Comparison of ENCODE assay signal across 12 cellular contexts in genomic region chr3:172221550-172221949, GRCh38.
DNase-seq lines count a peak whose midpoint lies in the region; ATAC-seq, FAIRE-seq and TF ChIP-seq lines count a peak whose summit lies in the region.
"Had no signal": no experiment of that assay in that cellular context is flagged by ENCODE, and none has a peak within 500 bp of the region (broad histone marks: within the 10 kb centered on the region; RNA-seq: fewer than 3 reads in every experiment).

No MANE protein-coding gene starts in this region.

- peaks cover 3% of the 10 kb centered on the region; the same call in 1 of the 3 replicates for H3K36me3 Mint-ChIP-seq in GM23338 (ENCODE audit: low read depth)

- TF ChIP-seq CTCF in A549 (IDR thresholded peaks at IDR 0.05) (no peak), GM23338 (conservative IDR thresholded peaks at IDR 0.05; ENCODE audit: low read depth in 2 of 2) (no peak), foreskin keratinocyte (conservative IDR thresholded peaks at IDR 0.05) (no peak)

- CTCF ChIA-PET in A549 (lab: Yijun Ruan, JAX) = no interaction called here

- no peak overlapping the region for H3K4me3 Mint-ChIP-seq in GM23338
- H3K4me3 Mint-ChIP-seq: B cell had no signal

- H3K36me3 ChIP-seq in GM23338 (ENCODE audit: insufficient read depth) = no peaks in the 10 kb centered on the region
- H3K36me3 ChIP-seq: spleen had no signal

- H3K9me2 ChIP-seq in GM23338 (ENCODE audit: insufficient read depth) = no peaks in the 10 kb centered on the region

- H3K4me1 Mint-ChIP-seq in GM23338 = peaks cover 62% of the 10 kb centered on the region
- H3K4me1 Mint-ChIP-seq: B cell had no signal

- no peak overlapping the region for H2AFZ ChIP-seq in GM23338

- H3K9me3 Mint-ChIP-seq in GM23338 = no peaks in the 10 kb centered on the region

- H3K4me1 ChIP-seq in A549 (peaks cover 92% of the 10 kb centered on the region), GM23338 (ENCODE audit: insufficient read depth) (peaks cover 72% of the 10 kb centered on the region), foreskin keratinocyte (peaks cover 30% of the 10 kb centered on the region)

- TF ChIP-seq POLR2A in A549 (IDR thresholded peaks at IDR 0.05; ENCODE audit: low read length) = no peak

- no peak for TF ChIP-seq EP300 in A549 (IDR thresholded peaks at IDR 0.05)

- WGBS in A549 (ENCODE audit: missing lambda C conversion rate) = 36% methylated on average over 1 of the region's 1 CpG

- POLR2A ChIA-PET in A549 (lab: Yijun Ruan, JAX) = no interaction called here

- ATAC-seq in A549 = 0 out of 6 replicates have a peak, but pooled peaks of 1 of the 2 experiments have one; percentile 17
- ATAC-seq in GM23338 = no peak
- ATAC-seq in SK-N-SH treated with all-trans-retinoic acid at 6 μM for 48 hours = peak; percentile 57
- ATAC-seq in foreskin keratinocyte = peak; percentile 93
- no peak for ATAC-seq in HG03378 (IDR thresholded peaks at IDR 0.05; ENCODE audit: unreplicated experiment)
- ATAC-seq: body of pancreas had no signal

- peak overlapping the region; percentile 52 for H3K4me2 ChIP-seq in A549
- H3K4me2 ChIP-seq in GM23338 = peak overlapping the region; percentile 59; the same call in 1 of the 2 replicates

- H3K79me2 ChIP-seq in GM23338 (replicated peaks; ENCODE audit: insufficient read depth) = peaks cover 81% of the 10 kb centered on the region

- peak overlapping the region; percentile 47; the same call in 1 of the 2 replicates for H3K27ac Mint-ChIP-seq in GM23338
- H3K27ac Mint-ChIP-seq: B cell had no signal

- no peaks in the 10 kb centered on the region for H3F3A ChIP-seq in GM23338 (replicated peaks; ENCODE audit: low read depth)

- H4K20me1 ChIP-seq in GM23338 (replicated peaks; ENCODE audit: insufficient read depth) = 0 out of 2 replicates have a peak, but pooled peaks cover 4% of the 10 kb centered on the region

- peaks cover 5% of the 10 kb centered on the region for H3K27me3 Mint-ChIP-seq in GM23338 (ENCODE audit: insufficient read depth, low read depth, poor library complexity)
- H3K27me3 Mint-ChIP-seq: B cell had no signal

- FAIRE-seq in A549 (lab: Jason Lieb, UNC) = no peak

- no peaks in the 10 kb centered on the region for H3K9me3 ChIP-seq in A549
- H3K9me3 ChIP-seq: body of pancreas, MG63, spleen had no signal

- H3K27ac ChIP-seq in A549 = peak overlapping the region; percentile 51 to 68
- no peak overlapping the region for H3K27ac ChIP-seq in GM23338 (ENCODE audit: low read depth)
- H3K27ac ChIP-seq in foreskin keratinocyte = no peak overlapping the region
- H3K27ac ChIP-seq: body of pancreas, spleen had no signal

- H3K4me3 ChIP-seq in A549 = no peak overlapping the region
- no peak overlapping the region for H3K4me3 ChIP-seq in GM23338
- H3K4me3 ChIP-seq: body of pancreas, MG63, spleen had no signal

- DNase-seq in A549 (ENCODE audit: low read depth in 1 of 2, low spot score in 1 of 2) (no peak), GM23338 (ENCODE audit: low spot score) (no peak), foreskin keratinocyte (peak; percentile 49 to 72), nucleus accumbens (lab: John Stamatoyannopoulos, UW) (no peak), NCI-H1694 treated with DMSO at 0.1 percent for 48 hours (lab: John Stamatoyannopoulos, UW) (no peak), occipital lobe (lab: John Stamatoyannopoulos, UW) (no peak)
- DNase-seq: body of pancreas, MG63, spleen had no signal

- H3K27me3 ChIP-seq in GM23338 (ENCODE audit: insufficient read depth) (no peaks in the 10 kb centered on the region), foreskin keratinocyte (no peaks in the 10 kb centered on the region)
- H3K27me3 ChIP-seq: body of pancreas, MG63, spleen had no signal

- no peak for TF ChIP-seq RAD21 in A549 (conservative IDR thresholded peaks at IDR 0.05 in 1 of 2, IDR thresholded peaks at IDR 0.05 in 1 of 2)

TF ChIP-seq in A549, 52 proteins besides CTCF, POLR2A, EP300 and RAD21 (continues in another document):
- TF ChIP-seq MAFK (IDR thresholded peaks at IDR 0.05; ENCODE audit: partially characterized antibody) = no peak
- TF ChIP-seq POLR2AphosphoS2 (conservative IDR thresholded peaks at IDR 0.05; ENCODE audit: low read length) = no peak
- no peak for TF ChIP-seq NR3C1 (IDR thresholded peaks at IDR 0.05)
- TF ChIP-seq KDM1A (IDR thresholded peaks at IDR 0.05; ENCODE audit: low read depth) = no peak
- no peak for TF ChIP-seq NFE2L2 (conservative IDR thresholded peaks at IDR 0.05; ENCODE audit: low read length)
- no peak for TF ChIP-seq EHF (CRISPR knock-in tag; IDR thresholded peaks at IDR 0.05)
- TF ChIP-seq, protein P1, sequence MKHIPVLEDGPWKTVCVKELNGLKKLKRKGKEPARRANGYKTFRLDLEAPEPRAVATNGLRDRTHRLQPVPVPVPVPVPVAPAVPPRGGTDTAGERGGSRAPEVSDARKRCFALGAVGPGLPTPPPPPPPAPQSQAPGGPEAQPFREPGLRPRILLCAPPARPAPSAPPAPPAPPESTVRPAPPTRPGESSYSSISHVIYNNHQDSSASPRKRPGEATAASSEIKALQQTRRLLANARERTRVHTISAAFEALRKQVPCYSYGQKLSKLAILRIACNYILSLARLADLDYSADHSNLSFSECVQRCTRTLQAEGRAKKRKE (CRISPR knock-in tag; IDR thresholded peaks at IDR 0.05; ENCODE audit: low read depth) = no peak
- no peak for TF ChIP-seq FOSL2 (IDR thresholded peaks at IDR 0.05)
- TF ChIP-seq FOSL2 (CRISPR knock-in tag; IDR thresholded peaks at IDR 0.05) = peak; percentile 52
- no peak for TF ChIP-seq TFCP2L1 (CRISPR knock-in tag; IDR thresholded peaks at IDR 0.05)

TF ChIP-seq in GM23338, 12 proteins besides CTCF, POLR2A, EP300 and RAD21 (continues in another document):
- no peak for TF ChIP-seq POLR2AphosphoS5 (IDR thresholded peaks at IDR 0.05; ENCODE audit: low read depth)

TF ChIP-seq in SK-N-SH treated with all-trans-retinoic acid at 6 μM for 48 hours, 23 proteins besides CTCF, POLR2A, EP300 and RAD21:
- TF ChIP-seq POU6F1 (CRISPR knock-in tag; IDR thresholded peaks at IDR 0.05; ENCODE audit: borderline replicate concordance, low read depth) (no peak), PPARA (CRISPR knock-in tag; IDR thresholded peaks at IDR 0.05; ENCODE audit: borderline replicate concordance) (no peak), ISL1 (CRISPR knock-in tag; IDR thresholded peaks at IDR 0.05) (no peak; the same call in 1 of the 2 replicates), BACH2 (CRISPR knock-in tag; IDR thresholded peaks at IDR 0.05; ENCODE audit: borderline replicate concordance) (no peak), ZFP30 (CRISPR knock-in tag; IDR thresholded peaks at IDR 0.05) (no peak)

Comparison
In these comparisons a context has a peak if more than half of its experiments do, and no peak if none do; other contexts are left out.
1. ATAC-seq: peak in SK-N-SH treated with all-trans-retinoic acid at 6 μM for 48 hours (single experiment) and foreskin keratinocyte (single experiment); none in GM23338 (single experiment) and HG03378 (single experiment).
2. DNase-seq: peak in foreskin keratinocyte (2 of 2); none in A549 (0 of 2), GM23338 (single experiment), nucleus accumbens (0 of 56), NCI-H1694 treated with DMSO at 0.1 percent for 48 hours (single experiment) and occipital lobe (single experiment).
3. H3K27ac ChIP-seq: peak in A549 (2 of 2); none in GM23338 (single experiment) and foreskin keratinocyte (single experiment).